Comparison of ENCODE assay signal across 8 cellular contexts in the genomic region with DNA sequence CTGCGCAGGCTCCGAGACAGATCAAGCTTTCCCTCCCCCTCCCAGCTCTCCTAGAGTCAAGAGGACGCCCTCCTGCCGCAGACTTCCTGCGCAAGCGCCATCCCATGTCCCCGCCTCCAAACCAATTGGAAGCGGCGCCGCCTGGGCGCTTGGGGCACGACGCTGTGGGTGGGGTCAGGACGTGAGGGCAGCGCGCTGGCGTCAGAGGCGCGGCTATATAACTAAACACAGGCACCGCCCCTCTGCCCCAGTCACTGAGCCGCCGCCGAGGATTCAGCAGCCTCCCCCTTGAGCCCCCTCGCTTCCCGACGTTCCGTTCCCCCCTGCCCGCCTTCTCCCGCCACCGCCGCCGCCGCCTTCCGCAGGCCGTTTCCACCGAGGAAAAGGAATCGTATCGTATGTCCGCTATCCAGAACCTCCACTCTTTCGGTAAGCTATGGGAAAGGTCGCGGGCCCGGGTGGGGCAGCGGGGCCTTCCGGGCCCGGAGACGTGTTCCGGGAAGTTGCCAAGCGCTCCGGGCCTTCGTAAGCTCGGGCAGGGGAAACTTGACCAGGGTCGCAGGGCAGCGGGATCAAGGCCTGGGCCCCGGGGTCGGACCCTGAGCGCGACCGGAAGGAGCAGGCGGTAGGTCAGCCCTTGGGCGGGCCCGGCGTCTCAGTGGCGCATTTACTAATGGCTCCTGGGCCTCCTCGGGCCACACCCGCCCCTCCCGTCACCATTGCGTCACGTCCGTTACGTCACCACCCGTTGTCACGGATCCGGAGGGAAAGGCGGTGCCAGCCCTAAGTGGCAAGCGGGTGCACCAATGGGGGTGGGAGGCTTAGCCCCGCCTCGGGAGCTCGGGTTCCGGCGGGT. TPM values are rescaled to one million over a fixed set of nuclear protein-coding genes. Genes with fewer than 3 reads are reported as not detected.
DNase-seq lines count a peak whose midpoint lies in the region; ATAC-seq, FAIRE-seq and TF ChIP-seq lines count a peak whose summit lies in the region.

Gene EIF1, plus strand, starts transcription at position 245 of the 856 bp plus-strand sequence. Its CDS starts 154 bp downstream, at position 399.

- peaks cover 7% of the 10 kb centered on the region for H3K27me3 ChIP-seq in Loucy (ENCODE audit: insufficient read depth, low read length, poor library complexity, severe bottlenecking)

- DNase-seq in EL (peak; percentile 100), H54 (ENCODE audit: insufficient read length, low spot score) (peak; percentile 91), fibroblast of mammary gland (ENCODE audit: low read depth) (peak; percentile 99), natural killer cell (peak; percentile 100)
- DNase-seq in activated T-helper 9 cell treated with anti-CD3 and anti-CD28 coated beads, Interleukin-2, amount 50 U/mL, for 16 hours (ENCODE audit: low read depth): peak; percentile 100
- peak; percentile 99 for DNase-seq in stimulated activated naive CD4-positive, alpha-beta T cell treated with Interleukin-2 at 50 U/mL for 16 hours (lab: John Stamatoyannopoulos, UW)

- peak within 1 kb of the TSS; percentile 99 to 100 for H3K27ac Mint-ChIP-seq in natural killer cell

- peak within 1 kb of the TSS; percentile 96 for H3K4me3 Mint-ChIP-seq in natural killer cell

- peaks cover 38% of the 10 kb centered on the region for H4K20me1 ChIP-seq in Loucy (ENCODE audit: insufficient read depth, low read length, poor library complexity, severe bottlenecking)

- H3K4me1 ChIP-seq in Loucy (ENCODE audit: insufficient read depth, low read length, poor library complexity, severe bottlenecking): peaks cover 28% of the 10 kb centered on the region

- H3K9me3 ChIP-seq in Loucy (ENCODE audit: insufficient read depth, low read depth, low read length): no peaks in the 10 kb centered on the region

- intact Hi-C loops in natural killer cell (cut with micrococcal nuclease): loop anchor here (1.0 kb wide), 2 partner anchors 10 to 23 kb away; no protein-coding TSS in a partner anchor

- no peak for TF ChIP-seq CTCF in Loucy (conservative IDR thresholded peaks at IDR 0.05; ENCODE audit: low read length)
- no peak for TF ChIP-seq CTCF in fibroblast of mammary gland (conservative IDR thresholded peaks at IDR 0.05; ENCODE audit: control insufficient read depth, insufficient read depth, low read depth, low read length)
- TF ChIP-seq CTCF in natural killer cell (IDR thresholded peaks at IDR 0.05): no peak

- peak within 1 kb of the TSS; percentile 95 for H3K4me2 ChIP-seq in Loucy (ENCODE audit: low read depth, low read length, poor library complexity, severe bottlenecking)

- peaks cover 43% of the 10 kb centered on the region for H3K79me2 ChIP-seq in Loucy (ENCODE audit: insufficient read depth, low read length)

- H3K27me3 Mint-ChIP-seq in natural killer cell (ENCODE audit: low read depth in 2 of 2): no peaks in the 10 kb centered on the region

- no peaks in the 10 kb centered on the region for H3K9me2 ChIP-seq in Loucy (replicated peaks; ENCODE audit: low read depth, low read length)

- peaks cover 44% of the 10 kb centered on the region for H3K36me3 ChIP-seq in Loucy (ENCODE audit: insufficient read depth, low read length)

- peak within 1 kb of the TSS; percentile 93 for H3K4me3 ChIP-seq in Loucy (ENCODE audit: low read length, poor library complexity, severe bottlenecking)
- H3K4me3 ChIP-seq in fibroblast of mammary gland (ENCODE audit: control insufficient read depth, low read depth, low read length): peak within 1 kb of the TSS; percentile 98

- peak within 1 kb of the TSS; percentile 98 for H3K9ac ChIP-seq in Loucy (ENCODE audit: low read depth, low read length, poor library complexity, severe bottlenecking)

- no peaks in the 10 kb centered on the region for H3F3A ChIP-seq in Loucy (ENCODE audit: low read depth)

- H3K9me3 Mint-ChIP-seq in natural killer cell: no peaks in the 10 kb centered on the region

- FAIRE-seq in H54 (lab: Jason Lieb, UNC): no peak

- H3K36me3 Mint-ChIP-seq in natural killer cell: peaks cover 34% of the 10 kb centered on the region

- H3K4me1 Mint-ChIP-seq in natural killer cell: peaks cover 47 to 50% of the 10 kb centered on the region in 2 donors

- ATAC-seq in natural killer cell: peak; percentile 74 to 91 (median 79)

- H2AFZ ChIP-seq in Loucy (ENCODE audit: low read length): peak within 1 kb of the TSS; percentile 79

- peak; percentile 97 for TF ChIP-seq POLR2A in H54 (IDR thresholded peaks at IDR 0.05; ENCODE audit: low read depth, low read length)
- peak; percentile 93 for TF ChIP-seq POLR2A in Raji (IDR thresholded peaks at IDR 0.05; ENCODE audit: insufficient read depth, low read depth, low read length)

RNA-seq across cellular contexts. Expression of gene EIF1, which starts in this region (rescaled TPM):
- total RNA-seq in natural killer cell: 1,000 to 10,000 TPM; 2,034 to 2,368 (median 2,279) TPM

Comparison
In these comparisons a context has a peak if more than half of its experiments do, and no peak if none do; other contexts are left out.
1. Peak in every context shown above with its lines: DNase-seq, ATAC-seq and H3K4me3 ChIP-seq.